ENCODE assay signal across 8 cellular contexts in genomic region chr20:667351-668034, GRCh38. TPM values are rescaled to one million over a fixed set of nuclear protein-coding genes. Genes with fewer than 3 reads are reported as not detected.
DNase-seq lines count a peak whose midpoint lies in the region; ATAC-seq and TF ChIP-seq lines count a peak whose summit lies in the region.

No MANE protein-coding gene starts in this region.

- no peaks in the 10 kb centered on the region for H3K36me3 ChIP-seq in psoas muscle (ENCODE audit: insufficient read depth in 1 of 2, low read depth in 1 of 2)

- H3K4me1 ChIP-seq in foreskin keratinocyte (no peaks in the 10 kb centered on the region), psoas muscle (peaks cover 14% of the 10 kb centered on the region)

- H3K27ac ChIP-seq in foreskin keratinocyte (no peak overlapping the region), psoas muscle (no peak overlapping the region)

- H3K9me3 ChIP-seq in psoas muscle: no peaks in the 10 kb centered on the region

- peaks cover 63% of the 10 kb centered on the region for H3K27me3 ChIP-seq in foreskin keratinocyte
- H3K27me3 ChIP-seq in psoas muscle (ENCODE audit: insufficient read depth in 3 of 3, low read length in 2 of 3): peaks cover 0 to 30% (median 16%) of the 10 kb centered on the region in 3 donors

- DNase-seq in NCI-H345 (lab: John Stamatoyannopoulos, UW) (peak; percentile 33), NCI-H345 treated with DMSO at 0.1 percent for 48 hours (lab: John Stamatoyannopoulos, UW; ENCODE audit: unreplicated experiment) (no peak), NK-92 (lab: John Stamatoyannopoulos, UW; ENCODE audit: unreplicated experiment) (peak; percentile 44), activated T-helper 1 cell treated with Interleukin-2 at 50 U/mL for 16 hours (ENCODE audit: low read depth) (peak; percentile 37), foreskin keratinocyte (peak in 1 of 2 donors; percentile 19), psoas muscle (peak; percentile 72 to 82)

- intact Hi-C loops in psoas muscle (cut with DNase I): loop anchor here (2.0 to 10.0 kb wide), 3 partner anchors 105 to 313 kb away; no protein-coding TSS in a partner anchor

- TF ChIP-seq CTCF in foreskin keratinocyte (conservative IDR thresholded peaks at IDR 0.05): peak; percentile 77
- TF ChIP-seq CTCF in psoas muscle (IDR thresholded peaks at IDR 0.05): peak; percentile 74

- no peak for ATAC-seq in foreskin keratinocyte
- ATAC-seq in psoas muscle: peak; percentile 49 to 86 (median 76)
- no peak for ATAC-seq in GM18907 (IDR thresholded peaks at IDR 0.05; ENCODE audit: unreplicated experiment)
- ATAC-seq in GM19463 (IDR thresholded peaks at IDR 0.05; ENCODE audit: unreplicated experiment): no peak

- no peak overlapping the region for H3K4me3 ChIP-seq in psoas muscle

- WGBS in psoas muscle, 3 donors: 23 to 26% (median 24%) methylated on average over 9 of the region's 9 CpGs

RNA-seq across cellular contexts. Expression of gene SCRT2, which starts 8.1 kb away (rescaled TPM):
- not detected in 2 replicates for total RNA-seq in foreskin keratinocyte
- polyA plus RNA-seq in foreskin keratinocyte: not detected in 2 replicates
- total RNA-seq in psoas muscle: not detected
- not detected for polyA plus RNA-seq in psoas muscle

RNA-seq across cellular contexts. Expression of gene SRXN1, which starts 14.5 kb away (rescaled TPM):
- total RNA-seq in foreskin keratinocyte (38.1 and 51.9 TPM in 2 replicates), psoas muscle (100 to 1,000 TPM in 1 of 4 donors, 10 to 100 TPM in 3; 30.7 to 150 (median 57.0) TPM)
- polyA plus RNA-seq in foreskin keratinocyte (33.7 and 41.6 TPM in 2 replicates), psoas muscle (100 to 1,000 TPM in 2 of 3 donors, 10 to 100 TPM in 1; 37.9 to 172 (median 123) TPM)

RNA-seq across cellular contexts. Expression of gene TCF15, which starts 57.4 kb away (rescaled TPM):
- total RNA-seq in foreskin keratinocyte: not detected in 2 replicates
- polyA plus RNA-seq in foreskin keratinocyte: 0.07 TPM in 1 of 2 replicates, not detected in the other
- 10 to 100 TPM in 1 of 4 donors, 1 to 10 TPM in 3; 5.1 to 10.6 (median 6.7) TPM for total RNA-seq in psoas muscle
- polyA plus RNA-seq in psoas muscle: 1 to 10 TPM; 3.0 to 4.7 (median 3.2) TPM

Comparison
In these comparisons a context has a peak if more than half of its experiments do, and no peak if none do; other contexts are left out.
1. ATAC-seq: peak in psoas muscle (4 of 4); none in foreskin keratinocyte (single experiment), GM18907 (single experiment) and GM19463 (single experiment).